8 cellular contexts compared by ENCODE assay signal in the genomic region with DNA sequence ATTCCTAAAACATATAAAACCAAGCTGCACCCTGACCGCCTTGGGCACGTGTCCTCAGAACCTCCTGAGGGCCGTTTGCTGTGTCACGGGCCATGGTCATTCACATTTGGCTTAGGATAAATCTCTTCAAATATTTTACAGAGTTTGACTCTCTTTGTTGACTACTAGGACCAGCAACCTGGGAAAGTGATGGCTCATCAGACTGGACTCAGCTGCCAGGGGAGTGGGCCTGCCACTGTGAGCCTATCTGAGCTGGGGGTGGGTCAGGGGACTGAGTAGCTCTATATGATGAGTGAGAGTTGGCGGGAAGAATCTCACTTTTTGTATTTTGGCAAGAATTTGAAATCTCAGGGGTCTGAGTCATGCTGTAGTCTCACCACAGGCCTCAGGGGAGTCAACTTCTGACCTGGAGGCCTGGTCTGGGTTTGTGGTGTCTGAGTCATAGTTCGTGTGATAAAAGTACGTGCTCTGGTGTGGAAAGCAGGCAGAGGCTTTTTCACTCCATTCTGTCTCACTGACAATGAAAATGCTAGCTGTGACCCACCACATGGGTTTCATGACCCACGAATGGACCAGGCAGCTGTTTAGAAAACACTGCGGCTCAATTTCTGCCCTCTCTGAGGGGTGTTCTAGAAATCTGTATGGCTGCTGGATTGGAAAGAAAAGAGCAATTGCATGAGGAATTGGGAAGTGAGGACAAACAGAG. TPM values are rescaled to one million over a fixed set of nuclear protein-coding genes. Genes with fewer than 3 reads are reported as not detected.
A peak's percentile ranks its signal among the peaks of the same experiment; 100 is the strongest.
DNase-seq lines count a peak whose midpoint lies in the region; ATAC-seq, FAIRE-seq and TF ChIP-seq lines count a peak whose summit lies in the region.

No MANE protein-coding gene starts in this region.

- no peaks in the 10 kb centered on the region for H3K27me3 Mint-ChIP-seq in activated CD4-positive, alpha-beta T cell treated with anti-CD3 and anti-CD28 coated beads, Interleukin-2, amount 10 ng/mL, durations not matched to agents 7 days and 5 days

- H4K91ac ChIP-seq in H1 (replicated peaks; ENCODE audit: insufficient read length, low read length) = peak overlapping the region; percentile 64

- no peak for FAIRE-seq in H1 (lab: Jason Lieb, UNC)

- H3K4ac ChIP-seq in H1 (replicated peaks; ENCODE audit: insufficient read length, low read depth, low read length) = no peak overlapping the region

- peak overlapping the region; percentile 90; the same call in 1 of the 2 replicates for H2BK20ac ChIP-seq in H1 (ENCODE audit: low read length)

- no peak overlapping the region for H3K27ac ChIP-seq in H1 (ENCODE audit: low read depth, low read length)
- peak overlapping the region; percentile 82 to 88 for H3K27ac ChIP-seq in uterus

- H3K18ac ChIP-seq in H1 (ENCODE audit: extremely low read depth, low read length) = no peak overlapping the region

- H2BK15ac ChIP-seq in H1 (ENCODE audit: low read length) = no peak overlapping the region

- H2AFZ ChIP-seq in H1 (ENCODE audit: low read length) = no peak overlapping the region

- H2BK12ac ChIP-seq in H1 (ENCODE audit: low read depth, low read length) = peak overlapping the region; percentile 80

- no peak overlapping the region for H3K23ac ChIP-seq in H1 (ENCODE audit: insufficient read length)

- peak; percentile 83 for DNase-seq in GF-D8 (lab: John Stamatoyannopoulos, UW)
- peak; percentile 100 for DNase-seq in H4 (ENCODE audit: low spot score)
- DNase-seq in Kasumi-1 (lab: John Stamatoyannopoulos, UW) = peak; percentile 74 to 77
- DNase-seq in activated CD4-positive, alpha-beta T cell treated with anti-CD3 and anti-CD28 coated beads, Interleukin-2, amount 10 ng/mL, durations not matched to agents 7 days and 5 days = peak; percentile 71
- DNase-seq in H1 (ENCODE audit: low read depth in 1 of 2, low spot score in 2 of 2) = no peak
- DNase-seq in omental fat pad (ENCODE audit: low spot score) = peak; percentile 58
- DNase-seq in uterus = peak; percentile 76 to 86
- no peak for DNase-seq in NCI-H510A treated with DMSO at 0.1 percent for 48 hours (lab: John Stamatoyannopoulos, UW)

- TF ChIP-seq POLR2A in H1 (IDR thresholded peaks at IDR 0.05; ENCODE audit: control extremely low read depth in 1 of 2, low read depth in 2 of 2, low read length in 2 of 2) (no peak), uterus (IDR thresholded peaks at IDR 0.05) (peak in 1 of 2 donors; percentile 48)

- CTCF ChIA-PET in activated CD4-positive, alpha-beta T cell treated with anti-CD3 and anti-CD28 coated beads, Interleukin-2, amount 10 ng/mL, durations not matched to agents 7 days and 5 days (lab: Charles Lee) = interaction anchor here (1.1 to 2.8 kb wide), 8 partner anchors 9 to 102 kb away, joined by 3 to 11 read pairs (median 3); no protein-coding TSS in a partner anchor
- CTCF ChIA-PET in H1 (lab: Charles Lee; ENCODE audit: partially characterized antibody) = interaction anchor here (0.5 to 4.5 kb wide), 5 partner anchors 18 to 332 kb away, joined by 3 to 16 read pairs (median 3); no protein-coding TSS in a partner anchor

- H3K79me1 ChIP-seq in H1 (ENCODE audit: low read depth, low read length) = no peaks in the 10 kb centered on the region

- H3K4me1 ChIP-seq in H1 (replicated peaks in 1 of 4; ENCODE audit: control insufficient read depth in 3 of 4, insufficient read depth in 4 of 4, low read length in 3 of 4) = peaks cover 5 to 11% (median 5%) of the 10 kb centered on the region in 4 experiments
- peaks cover 6 to 10% of the 10 kb centered on the region in 2 donors for H3K4me1 ChIP-seq in uterus

- no peak for TF ChIP-seq EP300 in H1 (IDR thresholded peaks at IDR 0.05; ENCODE audit: borderline replicate concordance in 1 of 2, low read depth in 2 of 2, low read length in 2 of 2)

- no peaks in the 10 kb centered on the region for H3K79me2 ChIP-seq in H1 (ENCODE audit: control insufficient read depth in 1 of 2, insufficient read depth in 2 of 2, low read length in 2 of 2)

- H3K9me3 ChIP-seq in H1 (ENCODE audit: insufficient read depth in 2 of 2, low read depth in 1 of 2, low read length in 1 of 2) (no peaks in the 10 kb centered on the region; a peak in 1 of 4 replicates), uterus (no peaks in the 10 kb centered on the region)

- peaks cover 59% of the 10 kb centered on the region for H3K4me1 Mint-ChIP-seq in activated CD4-positive, alpha-beta T cell treated with anti-CD3 and anti-CD28 coated beads, Interleukin-2, amount 10 ng/mL, durations not matched to agents 7 days and 5 days

- intact Hi-C loops in uterus (cut with DNase I; ENCODE audit: low total_unique reads) = no loop called here

- no peaks in the 10 kb centered on the region for H3K36me3 ChIP-seq in H1 (ENCODE audit: control insufficient read depth in 2 of 4, insufficient read depth in 4 of 4, low read length in 3 of 4)
- no peaks in the 10 kb centered on the region for H3K36me3 ChIP-seq in uterus

- H2AK5ac ChIP-seq in H1 (ENCODE audit: low read depth, low read length) = 0 out of 2 replicates have a peak overlapping the region, but pooled peaks have one; percentile 24

- H4K5ac ChIP-seq in H1 (ENCODE audit: insufficient read length, low read depth, low read length) = no peak overlapping the region

- no peak overlapping the region for H3K4me2 ChIP-seq in H1 (ENCODE audit: insufficient read depth in 1 of 2, low read depth in 2 of 2, low read length in 2 of 2)

- H3K36me3 Mint-ChIP-seq in activated CD4-positive, alpha-beta T cell treated with anti-CD3 and anti-CD28 coated beads, Interleukin-2, amount 10 ng/mL, durations not matched to agents 7 days and 5 days (ENCODE audit: low read depth) = peaks cover 11% of the 10 kb centered on the region

- no peak overlapping the region for H3K9ac ChIP-seq in H1 (replicated peaks in 1 of 4; ENCODE audit: extremely low read depth in 1 of 4, low read depth in 3 of 4, low read length in 3 of 4)

- WGBS in H1 (ENCODE audit: extremely low coverage in 1 of 2, insufficient coverage in 1 of 2, insufficient read length in 1 of 2, insufficient replicate concordance in 2 of 2, low coverage in 1 of 2, low lambda C conversion rate in 2 of 2, missing lambda C conversion rate in 1 of 2), 2 experiments = 88% methylated on average over 9 of the region's 9 CpGs; no CpG with 5 or more reads in 1 of the 2 experiments

- no peak overlapping the region for H3K14ac ChIP-seq in H1 (ENCODE audit: insufficient read length)

- H3K9me3 Mint-ChIP-seq in activated CD4-positive, alpha-beta T cell treated with anti-CD3 and anti-CD28 coated beads, Interleukin-2, amount 10 ng/mL, durations not matched to agents 7 days and 5 days = no peaks in the 10 kb centered on the region

- no peak overlapping the region for H3K56ac ChIP-seq in H1 (replicated peaks; ENCODE audit: insufficient read length, low read depth, low read length)

- H2BK120ac ChIP-seq in H1 (replicated peaks; ENCODE audit: low read depth, low read length) = peak overlapping the region; percentile 15

- H4K20me1 ChIP-seq in H1 (replicated peaks in 1 of 2; ENCODE audit: control insufficient read depth in 1 of 2, insufficient read depth in 2 of 2, low read length in 2 of 2) = no peaks in the 10 kb centered on the region

- H3K4me3 Mint-ChIP-seq in activated CD4-positive, alpha-beta T cell treated with anti-CD3 and anti-CD28 coated beads, Interleukin-2, amount 10 ng/mL, durations not matched to agents 7 days and 5 days = peak overlapping the region; percentile 11

- no peak overlapping the region for H3K4me3 ChIP-seq in H1 (ENCODE audit: extremely low read depth in 1 of 4, insufficient read depth in 2 of 4, low read depth in 3 of 4, low read length in 4 of 4)
- H3K4me3 ChIP-seq in uterus = no peak overlapping the region

- H3K23me2 ChIP-seq in H1 (ENCODE audit: low read depth, low read length) = peaks cover under 1% of the 10 kb centered on the region; the same call in 1 of the 2 replicates

- no peak for TF ChIP-seq RAD21 in H1 (IDR thresholded peaks at IDR 0.05 in 1 of 2, conservative IDR thresholded peaks at IDR 0.05 in 1 of 2; ENCODE audit: low read depth in 2 of 2, low read length in 2 of 2)

- H2BK5ac ChIP-seq in H1 (ENCODE audit: low read depth, low read length) = peak overlapping the region; percentile 66; the same call in 1 of the 2 replicates

- TF ChIP-seq CTCF in H1 (IDR thresholded peaks at IDR 0.05; ENCODE audit: control extremely low read depth in 1 of 3, insufficient read depth in 1 of 3, low read depth in 1 of 3, low read length in 3 of 3) = no peak
- no peak for TF ChIP-seq CTCF in omental fat pad (IDR thresholded peaks at IDR 0.05)
- no peak for TF ChIP-seq CTCF in uterus (IDR thresholded peaks at IDR 0.05)

- peak; percentile 78 for ATAC-seq in omental fat pad (ENCODE audit: low FRiP score)

- H3K27me3 ChIP-seq in H1 (replicated peaks in 1 of 4; ENCODE audit: control insufficient read depth in 3 of 4, extremely low read depth in 1 of 4, insufficient read depth in 3 of 4, low read length in 3 of 4) (no peaks in the 10 kb centered on the region), uterus (no peaks in the 10 kb centered on the region)

- H4K8ac ChIP-seq in H1 (ENCODE audit: extremely low read depth, insufficient read depth, low read length) = 0 out of 2 replicates have a peak overlapping the region, but pooled peaks have one; percentile 65

- POLR2A ChIA-PET in activated CD4-positive, alpha-beta T cell treated with anti-CD3 and anti-CD28 coated beads, Interleukin-2, amount 10 ng/mL, durations not matched to agents 7 days and 5 days (lab: Charles Lee) = interaction anchor here (1.0 kb wide), 1 partner anchor 12 kb away, joined by 3 read pairs; no protein-coding TSS in a partner anchor
- POLR2A ChIA-PET in H1 (lab: Charles Lee; ENCODE audit: partially characterized antibody) = interaction anchor here (1.1 kb wide), 1 partner anchor 24 kb away, joined by 3 read pairs; no protein-coding TSS in a partner anchor

- peak overlapping the region; percentile 80 for H3K27ac Mint-ChIP-seq in activated CD4-positive, alpha-beta T cell treated with anti-CD3 and anti-CD28 coated beads, Interleukin-2, amount 10 ng/mL, durations not matched to agents 7 days and 5 days

RNA-seq across cellular contexts. Expression of gene UPP1, which starts 4.2 kb away (rescaled TPM):
- 42.9 and 64.7 TPM in 2 replicates for total RNA-seq in H4 (2014; rRNA removed; shearing (Covaris generic))
- total RNA-seq in activated CD4-positive, alpha-beta T cell treated with anti-CD3 and anti-CD28 coated beads, Interleukin-2, amount 10 ng/mL, durations not matched to agents 7 days and 5 days = 100 to 1,000 TPM; 100 to 114 TPM
- total RNA-seq in H1 (2021; fragmentation: NEBNext Ultra II Directional; extraction: Animal tissue kit (Norgen Biotek cat#: 25700)) = 37.5 and 40.7 TPM in 2 replicates
- polyA plus RNA-seq in H1 (2011; rRNA removed) = 46.2 and 61.4 TPM in 2 replicates
- 58.2 TPM for polyA plus RNA-seq in H1 (2011; cell fraction: cytosol; rRNA removed)
- 66.5 TPM for polyA plus RNA-seq in H1 (2011; cell fraction: nucleus; rRNA removed)
- 27.9 to 52.2 TPM (median 42.1 TPM) in 4 replicates for polyA plus RNA-seq in H1 (2012, experiment 1 of 2)
- polyA plus RNA-seq in H1 (2012, experiment 2 of 2) = 52.2 TPM
- 26.9 TPM for polyA plus RNA-seq in H1 (2013, experiment 1 of 2)
- 26.2 TPM for polyA plus RNA-seq in H1 (2013, experiment 2 of 2)
- 12.3 and 17.4 TPM in 2 replicates for polyA minus RNA-seq in H1 (2011; rRNA and poly(A)+ RNA removed)
- 15.8 TPM for polyA minus RNA-seq in H1 (2011; cell fraction: cytosol; rRNA and poly(A)+ RNA removed)
- polyA minus RNA-seq in H1 (2011; cell fraction: nucleus; rRNA and poly(A)+ RNA removed) = 22.2 TPM
- total RNA-seq in omental fat pad (100 to 1,000 TPM in 1 of 4 donors, 10 to 100 TPM in 3; 26.1 to 114 (median 32.6) TPM), uterus (10 to 100 TPM in 1 of 4 donors, 1 to 10 TPM in 3; 1.5 to 25.2 (median 5.4) TPM)

RNA-seq across cellular contexts. Expression of gene C7orf57, which starts 49.5 kb away (rescaled TPM):
- 0.06 and 0.08 TPM in 2 replicates for total RNA-seq in H4 (2014; rRNA removed; shearing (Covaris generic))
- total RNA-seq in activated CD4-positive, alpha-beta T cell treated with anti-CD3 and anti-CD28 coated beads, Interleukin-2, amount 10 ng/mL, durations not matched to agents 7 days and 5 days = under 1 TPM; 0.10 to 0.21 TPM
- total RNA-seq in H1 (2021; fragmentation: NEBNext Ultra II Directional; extraction: Animal tissue kit (Norgen Biotek cat#: 25700)) = 0.27 and 0.56 TPM in 2 replicates
- 0.08 and 0.25 TPM in 2 replicates for polyA plus RNA-seq in H1 (2011; rRNA removed)
- polyA plus RNA-seq in H1 (2011; cell fraction: cytosol; rRNA removed) = 0.27 TPM
- polyA plus RNA-seq in H1 (2011; cell fraction: nucleus; rRNA removed) = 0.57 TPM
- 0.08 to 0.43 TPM (median 0.18 TPM) in 3 of 4 replicates, not detected in the other for polyA plus RNA-seq in H1 (2012, experiment 1 of 2)
- not detected for polyA plus RNA-seq in H1 (2012, experiment 2 of 2)
- 0.30 TPM for polyA plus RNA-seq in H1 (2013, experiment 1 of 2)
- polyA plus RNA-seq in H1 (2013, experiment 2 of 2) = 0.24 TPM
- 0.10 and 0.19 TPM in 2 replicates for polyA minus RNA-seq in H1 (2011; rRNA and poly(A)+ RNA removed)
- not detected for polyA minus RNA-seq in H1 (2011; cell fraction: cytosol; rRNA and poly(A)+ RNA removed)
- 0.40 TPM for polyA minus RNA-seq in H1 (2011; cell fraction: nucleus; rRNA and poly(A)+ RNA removed)
- total RNA-seq in omental fat pad (under 1 TPM in 1 of 4 donors, not detected in 3; 0.24 TPM), uterus (under 1 TPM in 1 of 4 donors, not detected in 3; 0.76 TPM)

RNA-seq across cellular contexts. Expression of gene SUN3, which starts 56.0 kb away (rescaled TPM):
- total RNA-seq in H4 (2014; rRNA removed; shearing (Covaris generic)) = 1.1 and 8.6 TPM in 2 replicates
- under 1 TPM in 1 of 2 experiments, not detected in 1; 0.64 TPM for total RNA-seq in activated CD4-positive, alpha-beta T cell treated with anti-CD3 and anti-CD28 coated beads, Interleukin-2, amount 10 ng/mL, durations not matched to agents 7 days and 5 days
- not detected in 2 replicates for total RNA-seq in H1 (2021; fragmentation: NEBNext Ultra II Directional; extraction: Animal tissue kit (Norgen Biotek cat#: 25700))
- polyA plus RNA-seq in H1 (2011; rRNA removed) = not detected in 2 replicates
- polyA plus RNA-seq in H1 (2011; cell fraction: cytosol; rRNA removed) = not detected
- not detected for polyA plus RNA-seq in H1 (2011; cell fraction: nucleus; rRNA removed)
- polyA plus RNA-seq in H1 (2012, experiment 1 of 2) = not detected in 4 replicates
- polyA plus RNA-seq in H1 (2012, experiment 2 of 2) = not detected
- polyA plus RNA-seq in H1 (2013, experiment 1 of 2) = 0.24 TPM
- polyA plus RNA-seq in H1 (2013, experiment 2 of 2) = 0.17 TPM
- not detected in 2 replicates for polyA minus RNA-seq in H1 (2011; rRNA and poly(A)+ RNA removed)
- polyA minus RNA-seq in H1 (2011; cell fraction: cytosol; rRNA and poly(A)+ RNA removed) = not detected
- polyA minus RNA-seq in H1 (2011; cell fraction: nucleus; rRNA and poly(A)+ RNA removed) = not detected
- not detected for total RNA-seq in omental fat pad
- not detected for total RNA-seq in uterus

Comparison
In these comparisons a context has a peak if more than half of its experiments do, and no peak if none do; other contexts are left out.
1. DNase-seq: peak in GF-D8 (single experiment), H4 (single experiment), Kasumi-1 (2 of 2), activated CD4-positive, alpha-beta T cell treated with anti-CD3 and anti-CD28 coated beads, Interleukin-2, amount 10 ng/mL, durations not matched to agents 7 days and 5 days (single experiment), omental fat pad (single experiment) and uterus (2 of 2); none in H1 (0 of 2) and NCI-H510A treated with DMSO at 0.1 percent for 48 hours (single experiment).